In the genomic region with DNA sequence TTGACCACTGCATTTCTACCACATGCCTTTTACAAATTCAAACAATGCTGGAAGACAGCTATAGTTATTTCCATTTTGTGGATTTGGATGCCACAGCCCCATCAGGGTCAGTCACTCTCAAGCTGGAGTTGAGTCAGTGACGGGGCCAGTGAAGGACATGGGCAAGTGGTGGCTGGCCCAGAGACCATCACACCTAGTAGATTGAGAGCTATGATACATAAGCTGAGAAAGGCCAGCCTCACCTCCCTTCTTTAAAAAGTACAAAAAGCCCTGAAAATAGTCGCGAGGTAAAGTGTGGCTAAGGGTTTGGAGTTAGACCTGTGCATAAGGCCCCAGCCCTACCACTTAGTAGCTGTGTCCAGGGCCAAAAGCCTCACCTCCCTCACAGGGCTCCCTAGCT, we compare ENCODE assay signal across 17 cellular contexts. TPM values are rescaled to one million over a fixed set of nuclear protein-coding genes. Genes with fewer than 3 reads are reported as not detected.
DNase-seq lines count a peak whose midpoint lies in the region; ATAC-seq and TF ChIP-seq lines count a peak whose summit lies in the region.
"Had no signal": no experiment of that assay in that cellular context is flagged by ENCODE, and none has a peak within 500 bp of the region (broad histone marks: within the 10 kb centered on the region; RNA-seq: fewer than 3 reads in every experiment).

No MANE protein-coding gene starts in this region.

- H3K4me2 ChIP-seq in mesenchymal stem cell (ENCODE audit: low read length, poor library complexity, severe bottlenecking) (no peak overlapping the region), smooth muscle cell (peak overlapping the region; percentile 27)
- H3K4me2 ChIP-seq: BLaER1 treated with 17β-estradiol and CSF1 and Interleukin-3, amounts not matched to agents 10 nM and 100 nM had no signal

- 97% methylated on average over 3 of the region's 3 CpGs for WGBS in mesenchymal stem cell
- WGBS in smooth muscle cell (ENCODE audit: low lambda C conversion rate), result 83% methylated on average over 3 of the region's 3 CpGs

- H4K8ac ChIP-seq in mesenchymal stem cell (ENCODE audit: low read length), result peak overlapping the region; percentile 19

- CTCF ChIA-PET in CD8-positive, alpha-beta T cell (lab: Charles Lee), result no interaction called here

- H3K36me3 Mint-ChIP-seq in HFFc6 (ENCODE audit: low read depth), result peaks cover 31% of the 10 kb centered on the region
- peaks cover 8% of the 10 kb centered on the region for H3K36me3 Mint-ChIP-seq in mesothelial cell of epicardium
- H3K36me3 Mint-ChIP-seq in CD8-positive, alpha-beta T cell, result peaks cover 36% of the 10 kb centered on the region

- H3K4me3 ChIP-seq in ascending aorta, result no peak overlapping the region
- H3K4me3 ChIP-seq in mesenchymal stem cell (ENCODE audit: insufficient read depth in 1 of 2, low read depth in 1 of 2, low read length in 2 of 2), result no peak overlapping the region
- no peak overlapping the region for H3K4me3 ChIP-seq in smooth muscle cell
- H3K4me3 ChIP-seq in CD8-positive, alpha-beta T cell (ENCODE audit: low read depth, low read length), result no peak overlapping the region
- H3K4me3 ChIP-seq: BLaER1 treated with 17β-estradiol and CSF1 and Interleukin-3, amounts not matched to agents 10 nM and 100 nM had no signal

- H3K4me1 Mint-ChIP-seq in HFFc6 (ENCODE audit: low read depth) (peaks cover 49% of the 10 kb centered on the region), mesothelial cell of epicardium (peaks cover 19% of the 10 kb centered on the region)
- H3K4me1 Mint-ChIP-seq in CD8-positive, alpha-beta T cell (ENCODE audit: low read depth), result peaks cover 50% of the 10 kb centered on the region

- H3K4ac ChIP-seq in mesenchymal stem cell (ENCODE audit: low read depth in 1 of 2, low read length in 2 of 2), result no peak overlapping the region

- TF ChIP-seq CTCF in HFFc6 (IDR thresholded peaks at IDR 0.05) (no peak), ascending aorta (IDR thresholded peaks at IDR 0.05) (no peak), smooth muscle cell (IDR thresholded peaks at IDR 0.05; ENCODE audit: borderline replicate concordance, insufficient read depth, poor library complexity, severe bottlenecking) (no peak), mesothelial cell of epicardium (IDR thresholded peaks at IDR 0.05; ENCODE audit: unreplicated experiment) (no peak)
- TF ChIP-seq CTCF in CD8-positive, alpha-beta T cell (IDR thresholded peaks at IDR 0.05), result no peak

- H2BK12ac ChIP-seq in mesenchymal stem cell (ENCODE audit: low read length in 2 of 2), result no peak overlapping the region

- peaks cover 8 to 51% of the 10 kb centered on the region in 2 donors for H3K4me1 ChIP-seq in ascending aorta
- peaks cover 17% of the 10 kb centered on the region for H3K4me1 ChIP-seq in mesenchymal stem cell (ENCODE audit: control insufficient read depth, insufficient read depth, low read depth, low read length)
- H3K4me1 ChIP-seq in smooth muscle cell (ENCODE audit: low read depth), result peaks cover 8% of the 10 kb centered on the region
- H3K4me1 ChIP-seq in CD8-positive, alpha-beta T cell (ENCODE audit: insufficient read depth, low read length), result peaks cover 22% of the 10 kb centered on the region

- H3K79me2 ChIP-seq in smooth muscle cell (ENCODE audit: low read depth), result peaks cover 97% of the 10 kb centered on the region

- H3K27ac Mint-ChIP-seq in HFFc6, result 0 out of 2 replicates have a peak overlapping the region, but pooled peaks have one; percentile 26
- H3K27ac Mint-ChIP-seq in mesothelial cell of epicardium, result no peak overlapping the region
- no peak overlapping the region for H3K27ac Mint-ChIP-seq in CD8-positive, alpha-beta T cell

- no peak overlapping the region for H2BK120ac ChIP-seq in mesenchymal stem cell (ENCODE audit: low read depth, low read length)

- H3K27ac ChIP-seq in ascending aorta, result peak overlapping the region; percentile 51 to 94
- no peak overlapping the region for H3K27ac ChIP-seq in mesenchymal stem cell (ENCODE audit: low read length, poor library complexity, severe bottlenecking)
- peak overlapping the region; percentile 75 for H3K27ac ChIP-seq in smooth muscle cell (ENCODE audit: low read depth)
- no peak overlapping the region for H3K27ac ChIP-seq in CD8-positive, alpha-beta T cell (ENCODE audit: low read depth, low read length)
- H3K27ac ChIP-seq: BLaER1 treated with 17β-estradiol and CSF1 and Interleukin-3, amounts not matched to agents 10 nM and 100 nM had no signal

- no peak for DNase-seq in HFFc6
- DNase-seq in ascending aorta (ENCODE audit: low spot score in 2 of 2), result no peak
- DNase-seq in mesenchymal stem cell, result no peak
- DNase-seq in smooth muscle cell (lab: John Stamatoyannopoulos, UW; ENCODE audit: unreplicated experiment), result no peak
- DNase-seq in mesothelial cell of epicardium (ENCODE audit: low spot score in 2 of 2, unreplicated experiment in 2 of 2), result no peak
- no peak for DNase-seq in ecto neural progenitor cell (ENCODE audit: low spot score)
- DNase-seq in CD8-positive, alpha-beta T cell, result no peak
- DNase-seq: DMS 273 treated with DMSO at 0.1 percent for 48 hours, H7, Kasumi-1, NCI-H1436, NCI-H2029 treated with DMSO at 0.1 percent for 48 hours, NCI-H510A, NCI-H82, Right ventricle myocardium superior had no signal

- no peak overlapping the region for H3K18ac ChIP-seq in mesenchymal stem cell (ENCODE audit: low read depth in 1 of 2, low read length in 2 of 2)

- H3K14ac ChIP-seq in mesenchymal stem cell (ENCODE audit: low read length in 2 of 2), result no peak overlapping the region

- H3K23ac ChIP-seq in mesenchymal stem cell (ENCODE audit: low read length in 2 of 2), result no peak overlapping the region

- H3F3A ChIP-seq in smooth muscle cell (ENCODE audit: low read depth), result peaks cover 3% of the 10 kb centered on the region

- H2AK5ac ChIP-seq in mesenchymal stem cell (ENCODE audit: low read length, severe bottlenecking), result peak overlapping the region; percentile 7

- POLR2A ChIA-PET in CD8-positive, alpha-beta T cell (lab: Charles Lee), result no interaction called here

- H3K27me3 ChIP-seq in ascending aorta, result no peaks in the 10 kb centered on the region
- H3K27me3 ChIP-seq in mesenchymal stem cell (ENCODE audit: control insufficient read depth in 1 of 2, insufficient read depth in 1 of 2, low read length in 2 of 2), result no peaks in the 10 kb centered on the region
- no peaks in the 10 kb centered on the region for H3K27me3 ChIP-seq in smooth muscle cell (ENCODE audit: low read depth)
- no peaks in the 10 kb centered on the region for H3K27me3 ChIP-seq in CD8-positive, alpha-beta T cell (ENCODE audit: insufficient read depth, low read length)
- H3K27me3 ChIP-seq: BLaER1 treated with 17β-estradiol and CSF1 and Interleukin-3, amounts not matched to agents 10 nM and 100 nM had no signal

- intact Hi-C loops in ascending aorta (cut with DNase I), result loop anchor here (10.0 kb wide), 3 partner anchors 102 to 318 kb away; a partner anchor contains a TSS
- intact Hi-C loops in CD8-positive, alpha-beta T cell (cut with DNase I, micrococcal nuclease), result no loop called here

- ATAC-seq in HG03521 (IDR thresholded peaks at IDR 0.05; ENCODE audit: unreplicated experiment), result no peak
- ATAC-seq in CD8-positive, alpha-beta T cell, result no peak

- peaks cover 80% of the 10 kb centered on the region for H4K20me1 ChIP-seq in smooth muscle cell (ENCODE audit: low read depth)

- H3K9me3 ChIP-seq in ascending aorta, result no peaks in the 10 kb centered on the region
- no peaks in the 10 kb centered on the region for H3K9me3 ChIP-seq in mesenchymal stem cell (ENCODE audit: control insufficient read depth, low read length)
- H3K9me3 ChIP-seq in smooth muscle cell (replicated peaks; ENCODE audit: low read depth), result no peaks in the 10 kb centered on the region
- no peaks in the 10 kb centered on the region for H3K9me3 ChIP-seq in CD8-positive, alpha-beta T cell (ENCODE audit: low read length)
- H3K9me3 ChIP-seq: BLaER1 treated with 17β-estradiol and CSF1 and Interleukin-3, amounts not matched to agents 10 nM and 100 nM had no signal

- H3K36me3 ChIP-seq in ascending aorta, result peaks cover 13 to 20% of the 10 kb centered on the region in 2 donors
- peaks cover 33 to 49% of the 10 kb centered on the region in 2 experiments for H3K36me3 ChIP-seq in mesenchymal stem cell (ENCODE audit: control insufficient read depth in 1 of 2, insufficient read depth in 2 of 2, low read depth in 1 of 2, low read length in 2 of 2)
- H3K36me3 ChIP-seq in smooth muscle cell (ENCODE audit: low read depth), result no peaks in the 10 kb centered on the region
- peaks cover 3% of the 10 kb centered on the region for H3K36me3 ChIP-seq in CD8-positive, alpha-beta T cell (ENCODE audit: insufficient read depth, low read length)

- H2BK15ac ChIP-seq in mesenchymal stem cell (ENCODE audit: low read depth, poor library complexity, severe bottlenecking), result no peak overlapping the region

- no peak overlapping the region for H4K91ac ChIP-seq in mesenchymal stem cell (ENCODE audit: low read length)

- H3K9ac ChIP-seq in mesenchymal stem cell (ENCODE audit: low read length) (no peak overlapping the region), smooth muscle cell (ENCODE audit: low read depth) (no peak overlapping the region)

- H3K9me3 Mint-ChIP-seq in HFFc6 (no peaks in the 10 kb centered on the region), mesothelial cell of epicardium (no peaks in the 10 kb centered on the region)
- no peaks in the 10 kb centered on the region for H3K9me3 Mint-ChIP-seq in CD8-positive, alpha-beta T cell

- H2AFZ ChIP-seq in mesenchymal stem cell (ENCODE audit: low read depth, low read length) (no peak overlapping the region), smooth muscle cell (ENCODE audit: low read depth) (no peak overlapping the region)

- no peak overlapping the region for H3K4me3 Mint-ChIP-seq in HFFc6
- no peak overlapping the region for H3K4me3 Mint-ChIP-seq in mesothelial cell of epicardium
- no peak overlapping the region for H3K4me3 Mint-ChIP-seq in CD8-positive, alpha-beta T cell

- no peaks in the 10 kb centered on the region for H3K79me1 ChIP-seq in mesenchymal stem cell (replicated peaks; ENCODE audit: low read length, poor library complexity, severe bottlenecking)

- H2BK5ac ChIP-seq in mesenchymal stem cell (ENCODE audit: low read depth, low read length, poor library complexity, severe bottlenecking), result no peak overlapping the region

- H3K27me3 Mint-ChIP-seq in HFFc6 (ENCODE audit: insufficient read depth), result peaks cover 2% of the 10 kb centered on the region; the same call in 1 of the 2 replicates
- H3K27me3 Mint-ChIP-seq in mesothelial cell of epicardium (ENCODE audit: low read depth), result no peaks in the 10 kb centered on the region
- no peaks in the 10 kb centered on the region for H3K27me3 Mint-ChIP-seq in CD8-positive, alpha-beta T cell (ENCODE audit: low read depth)

RNA-seq across cellular contexts. Expression of a gene that starts 4.1 kb away (rescaled TPM):
- total RNA-seq in HFFc6 (2021; fragmentation: NEBNext Ultra II Directional; extraction: Animal tissue kit (Norgen Biotek cat#: 25700)), result 100 to 1,000 TPM; 127 to 145 (median 134) TPM
- 102 TPM for total RNA-seq in ascending aorta
- polyA plus RNA-seq in mesenchymal stem cell (2013, experiment 1 of 2), result 139 TPM
- 132 TPM for polyA plus RNA-seq in mesenchymal stem cell (2013, experiment 2 of 2)
- total RNA-seq in smooth muscle cell, result 89.7 and 111 TPM in 2 replicates
- polyA plus RNA-seq in smooth muscle cell, result 63.7 and 79.6 TPM in 2 replicates
- total RNA-seq in mesothelial cell of epicardium, result 54.0 to 56.2 TPM (median 54.8 TPM) in 3 replicates
- total RNA-seq in CD8-positive, alpha-beta T cell, result 10 to 100 TPM; 26.2 to 31.3 TPM

RNA-seq across cellular contexts. Expression of a gene that starts 4.4 kb away (rescaled TPM):
- total RNA-seq in HFFc6 (2021; fragmentation: NEBNext Ultra II Directional; extraction: Animal tissue kit (Norgen Biotek cat#: 25700)), result 10 to 100 TPM; 41.3 to 43.6 (median 43.1) TPM
- 19.1 TPM for total RNA-seq in ascending aorta
- 19.1 TPM for polyA plus RNA-seq in mesenchymal stem cell (2013, experiment 1 of 2)
- 19.2 TPM for polyA plus RNA-seq in mesenchymal stem cell (2013, experiment 2 of 2)
- total RNA-seq in smooth muscle cell, result 45.5 and 62.9 TPM in 2 replicates
- polyA plus RNA-seq in smooth muscle cell, result 21.8 and 24.2 TPM in 2 replicates
- 41.4 to 47.1 TPM (median 42.8 TPM) in 3 replicates for total RNA-seq in mesothelial cell of epicardium
- 10 to 100 TPM; 16.5 to 17.8 TPM for total RNA-seq in CD8-positive, alpha-beta T cell

Comparison
In these comparisons a context has a peak if more than half of its experiments do, and no peak if none do; other contexts are left out.
1. H3K27ac ChIP-seq: peak in ascending aorta (2 of 2) and smooth muscle cell (single experiment); none in mesenchymal stem cell (single experiment) and CD8-positive, alpha-beta T cell (single experiment).